9 cellular contexts compared by ENCODE assay signal in the genomic region with DNA sequence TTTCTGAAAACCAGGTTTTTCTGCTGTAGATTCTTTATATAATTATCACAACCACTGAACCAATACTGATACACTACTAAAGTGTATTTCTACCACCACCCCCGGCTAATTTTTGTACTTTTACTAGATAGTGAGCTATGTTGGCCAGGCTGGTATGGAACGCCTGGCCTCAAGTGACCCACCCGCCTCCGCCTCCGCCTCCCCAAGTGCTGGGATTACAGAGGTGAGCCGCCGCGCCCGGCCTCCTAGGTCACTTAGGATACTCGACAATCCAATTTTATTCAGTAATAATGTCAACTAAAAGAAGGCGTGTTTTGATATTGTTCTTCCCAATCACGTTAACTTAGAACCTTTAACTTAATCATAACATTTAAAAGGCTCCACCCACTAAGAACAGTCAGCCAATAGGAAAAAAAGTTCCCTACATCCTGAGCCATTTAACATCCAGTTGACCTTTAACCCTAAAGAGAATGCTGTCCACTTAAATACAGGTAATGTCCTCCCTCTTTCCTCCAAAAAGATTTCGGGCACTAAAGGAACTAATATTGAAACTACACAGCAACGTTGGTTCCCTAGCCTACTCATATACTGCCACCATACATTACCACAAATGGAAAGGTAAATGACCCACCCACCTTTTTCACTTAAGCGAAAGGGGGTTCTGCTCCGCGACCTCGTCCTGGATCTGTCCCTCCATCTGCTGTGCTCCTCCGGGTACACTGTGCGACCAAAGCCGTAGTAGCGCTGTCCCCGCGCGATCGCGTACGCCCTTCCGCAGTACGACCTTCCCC. TPM values are rescaled to one million over a fixed set of nuclear protein-coding genes. Genes with fewer than 3 reads are reported as not detected.
DNase-seq lines count a peak whose midpoint lies in the region; ATAC-seq and TF ChIP-seq lines count a peak whose summit lies in the region.
"Had no signal": no experiment of that assay in that cellular context is flagged by ENCODE, and none has a peak within 500 bp of the region (broad histone marks: within the 10 kb centered on the region; RNA-seq: fewer than 3 reads in every experiment).

No MANE protein-coding gene starts in this region.

- intact Hi-C loops in vagina (cut with DNase I) = no loop called here

- H3K27me3 ChIP-seq in vagina = no peaks in the 10 kb centered on the region

- peaks cover 0 to 46% of the 10 kb centered on the region in 2 donors for H3K36me3 ChIP-seq in vagina

- ATAC-seq in GM21619 (IDR thresholded peaks at IDR 0.05; ENCODE audit: unreplicated experiment) = no peak

- H3K9me3 ChIP-seq in vagina = no peaks in the 10 kb centered on the region

- TF ChIP-seq POLR2A in vagina (IDR thresholded peaks at IDR 0.05) = no peak

- peak; percentile 7 for DNase-seq in NCI-H2029 treated with DMSO at 0.1 percent for 48 hours (lab: John Stamatoyannopoulos, UW)
- DNase-seq in NCI-H2029 (lab: John Stamatoyannopoulos, UW) = no peak
- peak; percentile 16 for DNase-seq in NCI-H69 (lab: John Stamatoyannopoulos, UW)
- DNase-seq in lung microvascular endothelial cell (ENCODE audit: low read depth in 2 of 2) = peak; percentile 45 to 57
- no peak for DNase-seq in vagina (ENCODE audit: extremely low spot score in 2 of 2)
- no peak for DNase-seq in KG1 (lab: John Stamatoyannopoulos, UW)

- H3K27ac ChIP-seq in cingulate gyrus (ENCODE audit: low read depth, low read length) (peak overlapping the region; percentile 100), vagina (peak overlapping the region; percentile 96)

- H3K4me3 ChIP-seq in vagina = peak overlapping the region; percentile 69 to 90

- peaks cover 31% of the 10 kb centered on the region for H3K4me1 ChIP-seq in vagina

- no peak for TF ChIP-seq CTCF in vagina (IDR thresholded peaks at IDR 0.05)

RNA-seq across cellular contexts. Expression of gene RSRP1, which starts 1.2 kb away (rescaled TPM):
- total RNA-seq in lung microvascular endothelial cell = 71.7 and 154 TPM in 2 replicates
- total RNA-seq in vagina = 163 TPM

RNA-seq across cellular contexts. Expression of gene SYF2, which starts 13.7 kb away (rescaled TPM):
- total RNA-seq in lung microvascular endothelial cell (27.9 and 31.2 TPM in 2 replicates), vagina (28.7 TPM)

RNA-seq across cellular contexts. Expression of gene RHD, which starts 26.3 kb away (rescaled TPM):
- total RNA-seq in lung microvascular endothelial cell = 0.20 and 0.44 TPM in 2 replicates
- not detected for total RNA-seq in vagina
- total RNA-seq: Daoy had no signal

Comparison
In these comparisons a context has a peak if more than half of its experiments do, and no peak if none do; other contexts are left out.
1. DNase-seq: peak in NCI-H2029 treated with DMSO at 0.1 percent for 48 hours (single experiment), NCI-H69 (single experiment) and lung microvascular endothelial cell (2 of 2); none in NCI-H2029 (single experiment), vagina (0 of 2) and KG1 (single experiment).